ENCODE assay signal across 1 cellular context in the genomic region with DNA sequence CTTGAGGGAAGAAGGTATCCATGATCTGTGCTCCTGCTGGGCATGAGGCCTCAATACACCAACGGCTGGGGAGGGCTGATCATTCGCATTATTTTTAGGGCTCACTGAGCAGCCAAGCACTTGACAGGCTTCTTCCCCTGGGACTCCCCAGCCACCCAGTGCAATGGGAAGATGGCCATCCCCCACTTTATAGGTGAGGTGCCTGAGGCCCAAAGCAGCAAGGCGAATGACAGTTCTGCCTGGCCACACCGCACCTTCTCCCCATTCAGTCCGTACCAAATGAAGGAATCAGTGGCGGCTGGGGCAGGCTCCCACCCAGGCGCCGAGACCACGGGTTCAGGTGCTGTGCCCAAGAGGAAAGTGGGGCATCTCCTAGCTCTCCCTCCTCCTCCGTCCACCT.
TF ChIP-seq lines count a peak whose summit lies in the region.

No MANE protein-coding gene starts in this region.

TF ChIP-seq in GM12878, 131 proteins besides CTCF, POLR2A, EP300 and RAD21:
- TF ChIP-seq IRF4 (IDR thresholded peaks at IDR 0.05; ENCODE audit: low read depth, low read length) (no peak), SIN3A (IDR thresholded peaks at IDR 0.05; ENCODE audit: low read depth, low read length) (no peak), BACH1 (IDR thresholded peaks at IDR 0.05; ENCODE audit: borderline replicate concordance) (no peak)
